32 cellular contexts compared by ENCODE assay signal in the genomic region with DNA sequence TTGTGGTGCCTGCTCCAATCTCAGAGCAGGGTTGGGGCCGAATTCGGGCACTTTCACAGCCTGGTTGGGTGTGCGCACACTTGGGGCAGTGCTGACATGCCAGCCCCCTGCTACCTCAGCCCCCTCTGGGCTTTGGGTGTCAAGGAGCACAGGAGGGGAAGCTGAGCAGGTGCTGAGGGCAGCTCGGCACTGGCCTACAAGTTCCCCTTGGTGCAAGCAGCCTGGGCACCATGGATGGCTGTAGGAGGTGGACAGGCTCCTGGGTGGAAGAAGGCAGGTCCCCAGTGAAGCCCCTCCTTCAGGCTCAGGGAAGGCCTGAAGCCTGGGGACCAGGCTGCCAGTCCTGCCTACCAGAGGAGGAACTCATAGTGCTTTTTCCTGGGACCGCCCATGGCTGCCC.
"Had no signal": no experiment of that assay in that cellular context is flagged by ENCODE, and none has a peak within 500 bp of the region (broad histone marks: within the 10 kb centered on the region; RNA-seq: fewer than 3 reads in every experiment).

No MANE protein-coding gene starts in this region.

- H3K4me3 Mint-ChIP-seq: activated CD4-positive, alpha-beta memory T cell treated with anti-CD3 and anti-CD28 coated beads for 36 hours; activated CD4-positive, alpha-beta T cell treated with anti-CD3 and anti-CD28 coated beads for 36 hours; activated CD4-positive, alpha-beta T cell treated with anti-CD3 and anti-CD28 coated beads, Interleukin-2, amount 10 ng/mL, durations not matched to agents 24 days and 14 days; activated naive CD4-positive, alpha-beta T cell treated with anti-CD3 and anti-CD28 coated beads, Interleukin-2, amount 10 ng/mL, durations not matched to agents 7 days and 5 days; activated naive CD8-positive, alpha-beta T cell treated with anti-CD3 and anti-CD28 coated beads, Interleukin-2, amount 10 ng/mL, durations not matched to agents 7 days and 5 days; activated T-cell treated with anti-CD3 and anti-CD28 coated beads, Interleukin-2, amount 50 U/mL, for 24 hours; activated T-cell treated with anti-CD3 and anti-CD28 coated beads, Interleukin-2, amount 50 U/mL, for 72 hours; brain; central memory CD8-positive, alpha-beta T cell; effector memory CD8-positive, alpha-beta T cell; T-helper 17 cell; T-helper 2 cell treated with Interferon-gamma antibody and Interleukin-4, amounts not matched to agents 5 μg/mL and 100 μg/mL, for 36 hours had no signal

- H3K4me3 ChIP-seq: ascending aorta, breast epithelium, cardiac muscle cell, esophagus muscularis mucosa, gastrocnemius medialis had no signal

- H3K4me1 ChIP-seq: ascending aorta, breast epithelium, gastrocnemius medialis had no signal

- H3K27me3 Mint-ChIP-seq: activated CD4-positive, alpha-beta memory T cell treated with anti-CD3 and anti-CD28 coated beads for 36 hours; activated CD4-positive, alpha-beta T cell treated with anti-CD3 and anti-CD28 coated beads for 36 hours; activated CD4-positive, alpha-beta T cell treated with anti-CD3 and anti-CD28 coated beads, Interleukin-2, amount 10 ng/mL, durations not matched to agents 24 days and 14 days; activated naive CD4-positive, alpha-beta T cell treated with anti-CD3 and anti-CD28 coated beads, Interleukin-2, amount 10 ng/mL, durations not matched to agents 7 days and 5 days; activated naive CD8-positive, alpha-beta T cell treated with anti-CD3 and anti-CD28 coated beads, Interleukin-2, amount 10 ng/mL, durations not matched to agents 7 days and 5 days; activated T-cell treated with anti-CD3 and anti-CD28 coated beads, Interleukin-2, amount 50 U/mL, for 24 hours; central memory CD8-positive, alpha-beta T cell; effector memory CD8-positive, alpha-beta T cell; T-helper 17 cell had no signal

- ATAC-seq: activated CD4-positive, alpha-beta T cell treated with anti-CD3 and anti-CD28 coated beads for 36 hours; activated naive CD4-positive, alpha-beta T cell treated with anti-CD3 and anti-CD28 coated beads, Interleukin-2, amount 50 U/mL, for 72 hours; activated T-cell treated with anti-CD3 and anti-CD28 coated beads, Interleukin-2, amount 50 U/mL, for 72 hours; effector memory CD8-positive, alpha-beta T cell; foreskin keratinocyte; gastrocnemius medialis; T-helper 17 cell had no signal

- H3K27ac Mint-ChIP-seq: activated CD4-positive, alpha-beta memory T cell treated with anti-CD3 and anti-CD28 coated beads for 36 hours; activated CD4-positive, alpha-beta T cell treated with anti-CD3 and anti-CD28 coated beads for 36 hours; activated CD4-positive, alpha-beta T cell treated with anti-CD3 and anti-CD28 coated beads, Interleukin-2, amount 10 ng/mL, durations not matched to agents 24 days and 14 days; activated naive CD4-positive, alpha-beta T cell treated with anti-CD3 and anti-CD28 coated beads, Interleukin-2, amount 10 ng/mL, durations not matched to agents 7 days and 5 days; activated naive CD4-positive, alpha-beta T cell treated with anti-CD3 and anti-CD28 coated beads, Interleukin-2, amount 50 U/mL, for 72 hours; activated naive CD8-positive, alpha-beta T cell treated with anti-CD3 and anti-CD28 coated beads, Interleukin-2, amount 10 ng/mL, durations not matched to agents 7 days and 5 days; activated T-cell treated with anti-CD3 and anti-CD28 coated beads, Interleukin-2, amount 50 U/mL, for 24 hours; activated T-cell treated with anti-CD3 and anti-CD28 coated beads, Interleukin-2, amount 50 U/mL, for 72 hours; effector memory CD8-positive, alpha-beta T cell; T-helper 17 cell; T-helper 2 cell treated with Interferon-gamma antibody and Interleukin-4, amounts not matched to agents 5 μg/mL and 100 μg/mL, for 36 hours had no signal

- H3K9me3 ChIP-seq: ascending aorta, esophagus muscularis mucosa, gastrocnemius medialis had no signal

- H3K36me3 ChIP-seq: ascending aorta, breast epithelium, cardiac muscle cell, esophagus muscularis mucosa, gastrocnemius medialis had no signal

- H3K27me3 ChIP-seq: ascending aorta, breast epithelium, cardiac muscle cell, esophagus muscularis mucosa, foreskin keratinocyte, gastrocnemius medialis had no signal

- H3K27ac ChIP-seq: ascending aorta, breast epithelium, cardiac muscle cell, esophagus muscularis mucosa, foreskin keratinocyte, gastrocnemius medialis had no signal

- H3K9me3 Mint-ChIP-seq: activated CD4-positive, alpha-beta memory T cell treated with anti-CD3 and anti-CD28 coated beads for 36 hours; activated CD4-positive, alpha-beta T cell treated with anti-CD3 and anti-CD28 coated beads, Interleukin-2, amount 10 ng/mL, durations not matched to agents 24 days and 14 days; activated naive CD4-positive, alpha-beta T cell treated with anti-CD3 and anti-CD28 coated beads, Interleukin-2, amount 10 ng/mL, durations not matched to agents 7 days and 5 days; activated naive CD4-positive, alpha-beta T cell treated with anti-CD3 and anti-CD28 coated beads, Interleukin-2, amount 50 U/mL, for 72 hours; activated T-cell treated with anti-CD3 and anti-CD28 coated beads, Interleukin-2, amount 50 U/mL, for 24 hours; central memory CD8-positive, alpha-beta T cell; T-helper 2 cell treated with Interferon-gamma antibody and Interleukin-4, amounts not matched to agents 5 μg/mL and 100 μg/mL, for 36 hours had no signal

- DNase-seq: activated CD4-positive, alpha-beta memory T cell treated with anti-CD3 and anti-CD28 coated beads for 36 hours; activated CD4-positive, alpha-beta T cell treated with anti-CD3 and anti-CD28 coated beads for 36 hours; activated CD4-positive, alpha-beta T cell treated with anti-CD3 and anti-CD28 coated beads, Interleukin-2, amount 10 ng/mL, durations not matched to agents 24 days and 14 days; activated CD4-positive, CD25-positive, alpha-beta regulatory T cell; activated CD4-positive, CD25-positive, alpha-beta regulatory T cell treated with anti-CD3 and anti-CD28 coated beads, Interleukin-2, amount 50 U/mL, for 72 hours; activated CD8-positive, alpha-beta memory T cell treated with anti-CD3 and anti-CD28 coated beads, Interleukin-2, amount 50 U/mL, for 48 hours; activated gamma-delta T cell; activated naive CD4-positive, alpha-beta T cell; activated naive CD4-positive, alpha-beta T cell treated with anti-CD3 and anti-CD28 coated beads, Interleukin-2, amount 10 ng/mL, durations not matched to agents 7 days and 5 days; activated naive CD8-positive, alpha-beta T cell treated with anti-CD3 and anti-CD28 coated beads, Interleukin-2, amount 10 ng/mL, durations not matched to agents 7 days and 5 days; activated T-cell treated with anti-CD3 and anti-CD28 coated beads for 4 hours; activated T-cell treated with anti-CD3 and anti-CD28 coated beads, Interleukin-2, amount 50 U/mL, for 24 hours; activated T-cell treated with anti-CD3 and anti-CD28 coated beads, Interleukin-2, amount 50 U/mL, for 72 hours; cortex of kidney; dermis blood vessel endothelial cell; effector CD4-positive, alpha-beta T cell; effector memory CD8-positive, alpha-beta T cell; erythroblast; foreskin keratinocyte; gastrocnemius medialis; glutamatergic neuron; T-helper 1 cell; T-helper 17 cell; T1000 had no signal

- H3K4me1 Mint-ChIP-seq: activated CD4-positive, alpha-beta T cell treated with anti-CD3 and anti-CD28 coated beads for 36 hours; activated CD4-positive, alpha-beta T cell treated with anti-CD3 and anti-CD28 coated beads, Interleukin-2, amount 10 ng/mL, durations not matched to agents 24 days and 14 days; activated naive CD4-positive, alpha-beta T cell treated with anti-CD3 and anti-CD28 coated beads, Interleukin-2, amount 10 ng/mL, durations not matched to agents 7 days and 5 days; activated naive CD8-positive, alpha-beta T cell treated with anti-CD3 and anti-CD28 coated beads, Interleukin-2, amount 10 ng/mL, durations not matched to agents 7 days and 5 days; central memory CD8-positive, alpha-beta T cell; T-helper 17 cell had no signal

- H3K36me3 Mint-ChIP-seq: activated CD4-positive, alpha-beta memory T cell treated with anti-CD3 and anti-CD28 coated beads for 36 hours; activated naive CD4-positive, alpha-beta T cell treated with anti-CD3 and anti-CD28 coated beads, Interleukin-2, amount 10 ng/mL, durations not matched to agents 7 days and 5 days; activated naive CD4-positive, alpha-beta T cell treated with anti-CD3 and anti-CD28 coated beads, Interleukin-2, amount 50 U/mL, for 72 hours; brain had no signal
